In the genomic region with DNA sequence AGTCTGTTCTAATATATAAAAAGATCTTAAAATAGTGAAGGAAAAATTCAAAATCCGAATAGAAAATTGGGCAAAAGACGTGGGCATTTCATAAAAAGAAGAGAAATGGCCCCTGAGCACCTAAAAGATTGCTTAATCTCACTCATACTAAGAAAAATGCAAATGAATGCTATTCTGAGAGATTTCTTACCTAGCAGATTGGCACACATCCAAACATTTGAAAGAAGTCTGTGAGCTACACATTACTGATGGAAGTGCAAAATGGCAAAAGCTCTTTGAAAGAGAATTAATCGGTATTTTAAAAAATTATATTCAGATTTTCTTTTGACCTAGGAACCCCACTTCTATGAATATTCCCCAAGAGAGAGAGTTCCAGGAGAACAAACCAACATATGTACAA, we compare ENCODE assay signal across 28 cellular contexts.
"Had no signal": no experiment of that assay in that cellular context is flagged by ENCODE, and none has a peak within 500 bp of the region (broad histone marks: within the 10 kb centered on the region; RNA-seq: fewer than 3 reads in every experiment).

No MANE protein-coding gene starts in this region.

- DNase-seq: activated B cell treated with CpG ODN at 0.5 μM for 24 hours; activated CD4-positive, alpha-beta memory T cell treated with anti-CD3 and anti-CD28 coated beads for 36 hours; activated CD4-positive, alpha-beta T cell treated with anti-CD3 and anti-CD28 coated beads for 1 hour; activated CD4-positive, alpha-beta T cell treated with anti-CD3 and anti-CD28 coated beads, Interleukin-2, amount 10 ng/mL, durations not matched to agents 7 days and 5 days; activated CD8-positive, alpha-beta memory T cell treated with anti-CD3 and anti-CD28 coated beads for 24 hours; activated effector memory CD4-positive, alpha-beta T cell treated with anti-CD3 and anti-CD28 coated beads, Interleukin-2, amount 50 U/mL, for 16 hours; activated naive CD4-positive, alpha-beta T cell treated with Interleukin-2 at 50 U/mL for 16 hours; activated naive CD8-positive, alpha-beta T cell treated with anti-CD3 and anti-CD28 coated beads, Interleukin-2, amount 50 U/mL, for 24 hours; activated T-cell treated with anti-CD3 and anti-CD28 coated beads, Interleukin-2, amount 50 U/mL, for 4 hours; amygdala; cerebellar nuclear complex; colonic mucosa; IMR-90; KBM-7; MV-4-11; NCI-H146; NCI-H187 treated with DMSO at 0.1 percent for 48 hours; NCI-H2081 treated with DMSO at 0.1 percent for 48 hours; NCI-H446; NCI-H524; NCI-H748 treated with DMSO at 0.1 percent for 48 hours; NK-92 treated with Interleukin-12 subunit alpha and Interleukin-12 subunit beta, amount 100 ng/mL, for 24 hours; PC-3; SIG-M5; T-helper 2 cell; T1000 had no signal

- H3K27ac ChIP-seq: cardiac muscle cell, colonic mucosa had no signal

- H3K4me3 ChIP-seq: cardiac muscle cell, colonic mucosa had no signal

- H3K9me3 ChIP-seq: colonic mucosa had no signal

- H3K4me1 ChIP-seq: colonic mucosa had no signal

- H3K36me3 ChIP-seq: cardiac muscle cell, colonic mucosa had no signal

- ATAC-seq: activated naive CD4-positive, alpha-beta T cell treated with anti-CD3 and anti-CD28 coated beads, Interleukin-2, amount 50 U/mL, for 72 hours; activated naive CD8-positive, alpha-beta T cell treated with anti-CD3 and anti-CD28 coated beads, Interleukin-2, amount 50 U/mL, for 24 hours; activated T-cell treated with anti-CD3 and anti-CD28 coated beads, Interleukin-2, amount 50 U/mL, for 4 hours; PC-3 had no signal

- H3K27me3 ChIP-seq: colonic mucosa had no signal
